8 cellular contexts compared by ENCODE assay signal in genomic region chr2:120867290-120868231, GRCh38.
DNase-seq lines count a peak whose midpoint lies in the region; ATAC-seq and TF ChIP-seq lines count a peak whose summit lies in the region.

No MANE protein-coding gene starts in this region.

- DNase-seq in HFF-Myc (ENCODE audit: extremely low read depth, low read depth) (no peak), brain pericyte (ENCODE audit: low read depth, low spot score) (peak; percentile 59), iPS-NIHi7 (ENCODE audit: extremely low spot score) (peak; percentile 56), NCI-H146 (lab: John Stamatoyannopoulos, UW) (no peak), NCI-H2107 (lab: John Stamatoyannopoulos, UW) (no peak), 8988T (no peak)

- H3K27me3 ChIP-seq in skeletal muscle satellite cell (ENCODE audit: control insufficient read depth, insufficient read depth, low read length) = no peaks in the 10 kb centered on the region

- no peaks in the 10 kb centered on the region for H3K36me3 ChIP-seq in skeletal muscle satellite cell (ENCODE audit: insufficient read depth, low read length)

- TF ChIP-seq CTCF in HFF-Myc (IDR thresholded peaks at IDR 0.05; ENCODE audit: low read depth, low read length, missing control alignments) = no peak

- peak overlapping the region; percentile 77 for H3K9ac ChIP-seq in skeletal muscle satellite cell (ENCODE audit: low read depth, low read length)

- ATAC-seq in GM21367 (IDR thresholded peaks at IDR 0.05; ENCODE audit: unreplicated experiment) = no peak

- peak overlapping the region; percentile 92 for H3K4me2 ChIP-seq in skeletal muscle satellite cell (ENCODE audit: low read length)

- H3K9me3 ChIP-seq in skeletal muscle satellite cell (replicated peaks; ENCODE audit: low read length) = no peaks in the 10 kb centered on the region

- H3K4me1 ChIP-seq in skeletal muscle satellite cell (ENCODE audit: control insufficient read depth, insufficient read depth, low read length) = peaks cover 51% of the 10 kb centered on the region

- H3K4me3 ChIP-seq in HFF-Myc (replicated peaks; ENCODE audit: low read depth, low read length) (peak overlapping the region; percentile 36), skeletal muscle satellite cell (ENCODE audit: low read length) (peak overlapping the region; percentile 70)

Comparison
In these comparisons a context has a peak if more than half of its experiments do, and no peak if none do; other contexts are left out.
1. DNase-seq: peak in brain pericyte (single experiment) and iPS-NIHi7 (single experiment); none in HFF-Myc (single experiment), NCI-H146 (single experiment), NCI-H2107 (single experiment) and 8988T (single experiment).